Comparison of ENCODE assay signal across 1 cellular context in genomic region chr12:105676694-105677093, GRCh38.
TF ChIP-seq lines count a peak whose summit lies in the region.

No MANE protein-coding gene starts in this region.

TF ChIP-seq in HEK293, 187 proteins besides CTCF, POLR2A, EP300 and RAD21 (continued from another document):
- 0 out of 2 replicates have a peak, but pooled peaks have one; percentile 19 for TF ChIP-seq ZNF341 (tag by site-specific recombination; IDR thresholded peaks at IDR 0.05; ENCODE audit: low read depth)
